Comparison of ENCODE assay signal across 1 cellular context in genomic region chr19:15508035-15508710, GRCh38.
TF ChIP-seq lines count a peak whose summit lies in the region.

CYP4F22 (plus strand) TSS chr19:15508525; CDS start chr19:15525337, 16,812 bp downstream.

TF ChIP-seq in K562, 482 proteins besides CTCF, POLR2A, EP300 and RAD21 (continued from another document):
- TF ChIP-seq, protein P1, sequence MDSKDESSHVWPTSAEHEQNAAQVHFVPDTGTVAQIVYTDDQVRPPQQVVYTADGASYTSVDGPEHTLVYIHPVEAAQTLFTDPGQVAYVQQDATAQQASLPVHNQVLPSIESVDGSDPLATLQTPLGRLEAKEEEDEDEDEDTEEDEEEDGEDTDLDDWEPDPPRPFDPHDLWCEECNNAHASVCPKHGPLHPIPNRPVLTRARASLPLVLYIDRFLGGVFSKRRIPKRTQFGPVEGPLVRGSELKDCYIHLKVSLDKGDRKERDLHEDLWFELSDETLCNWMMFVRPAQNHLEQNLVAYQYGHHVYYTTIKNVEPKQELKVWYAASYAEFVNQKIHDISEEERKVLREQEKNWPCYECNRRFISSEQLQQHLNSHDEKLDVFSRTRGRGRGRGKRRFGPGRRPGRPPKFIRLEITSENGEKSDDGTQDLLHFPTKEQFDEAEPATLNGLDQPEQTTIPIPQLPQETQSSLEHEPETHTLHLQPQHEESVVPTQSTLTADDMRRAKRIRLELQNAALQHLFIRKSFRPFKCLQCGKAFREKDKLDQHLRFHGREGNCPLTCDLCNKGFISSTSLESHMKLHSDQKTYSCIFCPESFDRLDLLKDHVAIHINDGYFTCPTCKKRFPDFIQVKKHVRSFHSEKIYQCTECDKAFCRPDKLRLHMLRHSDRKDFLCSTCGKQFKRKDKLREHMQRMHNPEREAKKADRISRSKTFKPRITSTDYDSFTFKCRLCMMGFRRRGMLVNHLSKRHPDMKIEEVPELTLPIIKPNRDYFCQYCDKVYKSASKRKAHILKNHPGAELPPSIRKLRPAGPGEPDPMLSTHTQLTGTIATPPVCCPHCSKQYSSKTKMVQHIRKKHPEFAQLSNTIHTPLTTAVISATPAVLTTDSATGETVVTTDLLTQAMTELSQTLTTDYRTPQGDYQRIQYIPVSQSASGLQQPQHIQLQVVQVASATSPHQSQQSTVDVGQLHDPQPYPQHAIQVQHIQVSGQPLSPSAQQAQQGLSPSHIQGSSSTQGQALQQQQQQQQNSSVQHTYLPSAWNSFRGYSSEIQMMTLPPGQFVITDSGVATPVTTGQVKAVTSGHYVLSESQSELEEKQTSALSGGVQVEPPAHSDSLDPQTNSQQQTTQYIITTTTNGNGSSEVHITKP (IDR thresholded peaks at IDR 0.05; ENCODE audit: partially characterized antibody), result peak; percentile 80
- TF ChIP-seq ERF (CRISPR knock-in tag; IDR thresholded peaks at IDR 0.05), result no peak
